Comparison of ENCODE assay signal across 15 cellular contexts in the genomic region with DNA sequence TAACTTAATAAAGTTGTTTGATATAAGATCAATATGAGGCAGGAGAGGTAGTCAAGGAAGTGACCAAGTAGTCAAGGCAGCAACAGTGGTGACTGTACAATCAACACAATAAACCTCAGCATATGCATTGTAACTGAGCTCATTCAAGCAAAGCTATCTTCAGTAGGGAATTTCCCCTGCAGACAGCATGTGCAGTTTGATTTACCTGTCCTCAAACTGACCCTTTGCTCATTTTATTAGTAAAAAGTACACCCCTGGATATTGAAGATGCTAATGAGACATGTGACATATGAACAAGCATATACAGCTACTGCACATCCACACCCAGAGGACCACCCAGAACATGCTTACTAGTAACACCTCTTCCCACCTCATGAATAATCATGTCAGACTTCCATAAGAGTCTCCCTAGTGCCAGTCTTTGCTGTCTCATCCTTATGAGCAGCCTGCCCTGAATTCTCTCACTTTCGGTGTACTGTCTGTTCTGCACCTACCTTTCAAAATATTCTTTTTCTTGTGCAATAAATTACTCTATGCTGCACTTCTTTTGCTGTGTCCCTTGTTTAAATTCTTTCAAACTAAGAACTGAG. TPM values are rescaled to one million over a fixed set of nuclear protein-coding genes. Genes with fewer than 3 reads are reported as not detected.
A peak's percentile ranks its signal among the peaks of the same experiment; 100 is the strongest.
DNase-seq lines count a peak whose midpoint lies in the region; ATAC-seq and TF ChIP-seq lines count a peak whose summit lies in the region.
"Had no signal": no experiment of that assay in that cellular context is flagged by ENCODE, and none has a peak within 500 bp of the region (broad histone marks: within the 10 kb centered on the region; RNA-seq: fewer than 3 reads in every experiment).

No MANE protein-coding gene starts in this region.

- TF ChIP-seq CTCF in VCaP (conservative IDR thresholded peaks at IDR 0.05), result no peak

- no peak for DNase-seq in activated CD8-positive, alpha-beta memory T cell treated with anti-CD3 and anti-CD28 coated beads, Interleukin-2, amount 10 ng/mL, durations not matched to agents 7 days and 5 days
- DNase-seq in activated CD8-positive, alpha-beta memory T cell treated with anti-CD3 and anti-CD28 coated beads, Interleukin-2, amount 50 U/mL, for 48 hours, result no peak
- DNase-seq in GF-D8 (lab: John Stamatoyannopoulos, UW) (no peak), UCSD-AML1 (lab: John Stamatoyannopoulos, UW; ENCODE audit: unreplicated experiment) (no peak), NCI-H1105 treated with DMSO at 0.1 percent for 48 hours (lab: John Stamatoyannopoulos, UW) (no peak)
- DNase-seq: activated T-cell treated with anti-CD3 and anti-CD28 coated beads, Interleukin-2, amount 50 U/mL, for 1 hour; aorta; NCI-H2171; posterior cingulate gyrus; stimulated activated CD4-positive, alpha-beta T cell treated with anti-CD3 and anti-CD28 coated beads, Interleukin-1b, Interleukin-23, amount 100 ng/mL, for 48 hours had no signal

- H3K9me3 Mint-ChIP-seq in activated CD8-positive, alpha-beta memory T cell treated with anti-CD3 and anti-CD28 coated beads, Interleukin-2, amount 10 ng/mL, durations not matched to agents 7 days and 5 days (ENCODE audit: low read depth), result no peaks in the 10 kb centered on the region
- H3K9me3 Mint-ChIP-seq: mesothelial cell of epicardium had no signal

- peaks cover 33% of the 10 kb centered on the region for H3K27me3 Mint-ChIP-seq in activated CD8-positive, alpha-beta memory T cell treated with anti-CD3 and anti-CD28 coated beads, Interleukin-2, amount 10 ng/mL, durations not matched to agents 7 days and 5 days

- H3K36me3 Mint-ChIP-seq in activated CD8-positive, alpha-beta memory T cell treated with anti-CD3 and anti-CD28 coated beads, Interleukin-2, amount 10 ng/mL, durations not matched to agents 7 days and 5 days, result no peaks in the 10 kb centered on the region
- H3K36me3 Mint-ChIP-seq: mesothelial cell of epicardium had no signal

- peak; percentile 27 for ATAC-seq in activated CD8-positive, alpha-beta memory T cell treated with anti-CD3 and anti-CD28 coated beads, Interleukin-2, amount 10 ng/mL, durations not matched to agents 7 days and 5 days
- ATAC-seq in HG02938 (IDR thresholded peaks at IDR 0.05; ENCODE audit: unreplicated experiment) (peak; percentile 91), GM19324 (IDR thresholded peaks at IDR 0.05; ENCODE audit: low FRiP score, unreplicated experiment) (no peak)

- H3K27ac ChIP-seq in VCaP, result peak overlapping the region; percentile 68
- H3K27ac ChIP-seq: KMS-11 had no signal

- H3K27ac Mint-ChIP-seq in activated CD8-positive, alpha-beta memory T cell treated with anti-CD3 and anti-CD28 coated beads, Interleukin-2, amount 10 ng/mL, durations not matched to agents 7 days and 5 days, result no peak overlapping the region
- H3K27ac Mint-ChIP-seq: mesothelial cell of epicardium had no signal

- H3K4me3 Mint-ChIP-seq in activated CD8-positive, alpha-beta memory T cell treated with anti-CD3 and anti-CD28 coated beads, Interleukin-2, amount 10 ng/mL, durations not matched to agents 7 days and 5 days, result no peak overlapping the region
- H3K4me3 Mint-ChIP-seq: mesothelial cell of epicardium had no signal

- no peaks in the 10 kb centered on the region for H3K4me1 Mint-ChIP-seq in activated CD8-positive, alpha-beta memory T cell treated with anti-CD3 and anti-CD28 coated beads, Interleukin-2, amount 10 ng/mL, durations not matched to agents 7 days and 5 days
- H3K4me1 Mint-ChIP-seq: mesothelial cell of epicardium had no signal

- CTCF ChIA-PET in activated CD8-positive, alpha-beta memory T cell treated with anti-CD3 and anti-CD28 coated beads, Interleukin-2, amount 10 ng/mL, durations not matched to agents 7 days and 5 days (lab: Charles Lee), result interaction anchor here (1.6 kb wide), 1 partner anchor 15 kb away, joined by 4 read pairs; the partner anchor contains the start of genes C2orf81 and WDR54

RNA-seq across cellular contexts. Expression of gene C2orf81, which starts 15.3 kb away (rescaled TPM):
- 1 to 10 TPM in 1 of 2 experiments, under 1 TPM in 1; 0.93 to 1.8 TPM for total RNA-seq in activated CD8-positive, alpha-beta memory T cell treated with anti-CD3 and anti-CD28 coated beads, Interleukin-2, amount 10 ng/mL, durations not matched to agents 7 days and 5 days

RNA-seq across cellular contexts. Expression of gene WDR54, which starts 15.4 kb away (rescaled TPM):
- total RNA-seq in activated CD8-positive, alpha-beta memory T cell treated with anti-CD3 and anti-CD28 coated beads, Interleukin-2, amount 10 ng/mL, durations not matched to agents 7 days and 5 days, result 10 to 100 TPM; 82.7 to 84.0 TPM

RNA-seq across cellular contexts. Expression of gene DCTN1, which starts 26.0 kb away (rescaled TPM):
- 100 to 1,000 TPM in 1 of 2 experiments, 10 to 100 TPM in 1; 98.3 to 108 TPM for total RNA-seq in activated CD8-positive, alpha-beta memory T cell treated with anti-CD3 and anti-CD28 coated beads, Interleukin-2, amount 10 ng/mL, durations not matched to agents 7 days and 5 days

RNA-seq across cellular contexts. Expression of gene RTKN, which starts 35.6 kb away (rescaled TPM):
- 1 to 10 TPM in 1 of 2 experiments, under 1 TPM in 1; 0.50 to 1.9 TPM for total RNA-seq in activated CD8-positive, alpha-beta memory T cell treated with anti-CD3 and anti-CD28 coated beads, Interleukin-2, amount 10 ng/mL, durations not matched to agents 7 days and 5 days

RNA-seq across cellular contexts. Expression of gene INO80B, which starts 48.8 kb away (rescaled TPM):
- 10 to 100 TPM; 31.1 to 39.5 TPM for total RNA-seq in activated CD8-positive, alpha-beta memory T cell treated with anti-CD3 and anti-CD28 coated beads, Interleukin-2, amount 10 ng/mL, durations not matched to agents 7 days and 5 days
